17 cellular contexts compared by ENCODE assay signal in the genomic region with DNA sequence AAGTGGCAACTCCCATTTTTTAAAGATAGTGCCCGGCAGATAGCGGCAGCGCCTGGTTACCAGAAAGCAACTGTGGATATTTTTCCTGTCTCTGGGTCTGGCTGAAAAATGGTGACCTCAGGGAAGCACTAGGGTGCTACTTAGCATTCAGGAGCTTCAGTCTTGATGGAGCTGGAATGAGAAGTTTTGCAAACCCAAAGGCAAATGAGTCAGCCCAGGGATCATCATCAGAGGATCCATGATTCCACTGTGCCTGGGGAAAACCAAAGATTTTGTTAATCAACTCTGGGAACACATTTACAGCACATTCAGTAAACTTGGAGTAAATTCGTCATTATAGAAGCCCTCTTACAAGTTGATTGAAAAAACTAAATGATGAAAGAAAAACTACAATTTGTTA. TPM values are rescaled to one million over a fixed set of nuclear protein-coding genes. Genes with fewer than 3 reads are reported as not detected.
DNase-seq lines count a peak whose midpoint lies in the region; ATAC-seq and TF ChIP-seq lines count a peak whose summit lies in the region.
"Had no signal": no experiment of that assay in that cellular context is flagged by ENCODE, and none has a peak within 500 bp of the region (broad histone marks: within the 10 kb centered on the region; RNA-seq: fewer than 3 reads in every experiment).

No MANE protein-coding gene starts in this region.

- WGBS in gastroesophageal sphincter (ENCODE audit: low coverage in 1 of 2), 2 donors, result 59 to 83% methylated on average over 2 to 3 of the region's 4 CpGs

- H3K4me3 ChIP-seq in cardiac fibroblast (replicated peaks in 1 of 2; ENCODE audit: low read depth in 2 of 2, low read length in 2 of 2) (no peak overlapping the region), gastroesophageal sphincter (no peak overlapping the region)
- H3K4me3 ChIP-seq: BLaER1 treated with 17β-estradiol and CSF1 and Interleukin-3, amounts not matched to agents 10 nM and 100 nM; PC-9 had no signal

- no peaks in the 10 kb centered on the region for H3K27me3 Mint-ChIP-seq in HFFc6 (ENCODE audit: insufficient read depth)
- H3K27me3 Mint-ChIP-seq: activated naive CD4-positive, alpha-beta T cell treated with anti-CD3 and anti-CD28 coated beads, Interleukin-2, amount 10 ng/mL, durations not matched to agents 7 days and 5 days; progenitor cell of endocrine pancreas had no signal

- DNase-seq in AG20443 (ENCODE audit: low spot score) (peak; percentile 39), HFFc6 (peak; percentile 65), cardiac fibroblast (ENCODE audit: low read depth in 2 of 2) (peak; percentile 52 to 59), kidney tubule cell (ENCODE audit: low spot score) (peak; percentile 36), NCI-H1417 treated with DMSO at 0.1 percent for 48 hours (lab: John Stamatoyannopoulos, UW) (no peak), HuH-7 (ENCODE audit: low spot score) (no peak), NCI-H1105 (lab: John Stamatoyannopoulos, UW) (no peak)
- DNase-seq: activated naive CD4-positive, alpha-beta T cell treated with anti-CD3 and anti-CD28 coated beads, Interleukin-2, amount 10 ng/mL, durations not matched to agents 7 days and 5 days; effector CD4-positive, alpha-beta T cell; KBM-7; NCI-H1417; NCI-H2171; NCI-H774; PC-9 had no signal

- no peak for TF ChIP-seq EP300 in gastroesophageal sphincter (IDR thresholded peaks at IDR 0.05)

- H3K36me3 ChIP-seq in gastroesophageal sphincter, result no peaks in the 10 kb centered on the region
- H3K36me3 ChIP-seq: BLaER1 treated with 17β-estradiol and CSF1 and Interleukin-3, amounts not matched to agents 10 nM and 100 nM had no signal

- H3K4me1 Mint-ChIP-seq in HFFc6 (ENCODE audit: low read depth), result peaks cover 41% of the 10 kb centered on the region

- no peak for ATAC-seq in gastroesophageal sphincter

- peak overlapping the region; percentile 67 for H3K27ac Mint-ChIP-seq in HFFc6
- H3K27ac Mint-ChIP-seq: activated naive CD4-positive, alpha-beta T cell treated with anti-CD3 and anti-CD28 coated beads, Interleukin-2, amount 10 ng/mL, durations not matched to agents 7 days and 5 days; progenitor cell of endocrine pancreas had no signal

- TF ChIP-seq CTCF in HFFc6 (IDR thresholded peaks at IDR 0.05) (no peak), cardiac fibroblast (IDR thresholded peaks at IDR 0.05; ENCODE audit: low read depth, low read length) (no peak), gastroesophageal sphincter (IDR thresholded peaks at IDR 0.05) (no peak)

- no peak overlapping the region for H3K4me3 Mint-ChIP-seq in HFFc6
- H3K4me3 Mint-ChIP-seq: activated naive CD4-positive, alpha-beta T cell treated with anti-CD3 and anti-CD28 coated beads, Interleukin-2, amount 10 ng/mL, durations not matched to agents 7 days and 5 days had no signal

- no peaks in the 10 kb centered on the region for H3K27me3 ChIP-seq in gastroesophageal sphincter
- H3K27me3 ChIP-seq: BLaER1 treated with 17β-estradiol and CSF1 and Interleukin-3, amounts not matched to agents 10 nM and 100 nM had no signal

- no peak overlapping the region for H3K27ac ChIP-seq in gastroesophageal sphincter
- H3K27ac ChIP-seq: BLaER1 treated with 17β-estradiol and CSF1 and Interleukin-3, amounts not matched to agents 10 nM and 100 nM; PC-9 had no signal

- H3K9me3 Mint-ChIP-seq in HFFc6, result no peaks in the 10 kb centered on the region
- H3K9me3 Mint-ChIP-seq: activated naive CD4-positive, alpha-beta T cell treated with anti-CD3 and anti-CD28 coated beads, Interleukin-2, amount 10 ng/mL, durations not matched to agents 7 days and 5 days had no signal

- H3K36me3 Mint-ChIP-seq in HFFc6 (ENCODE audit: low read depth), result no peaks in the 10 kb centered on the region

- H3K9me3 ChIP-seq in gastroesophageal sphincter, result no peaks in the 10 kb centered on the region
- H3K9me3 ChIP-seq: BLaER1 treated with 17β-estradiol and CSF1 and Interleukin-3, amounts not matched to agents 10 nM and 100 nM had no signal

- H3K4me1 ChIP-seq in gastroesophageal sphincter, result no peaks in the 10 kb centered on the region

- TF ChIP-seq POLR2A in gastroesophageal sphincter (IDR thresholded peaks at IDR 0.05), result no peak

RNA-seq across cellular contexts. Expression of a gene that starts 26.7 kb away (rescaled TPM):
- total RNA-seq in HFFc6 (2021; fragmentation: NEBNext Ultra II Directional; extraction: Animal tissue kit (Norgen Biotek cat#: 25700)), result 10 to 100 TPM; 47.0 to 73.5 (median 65.5) TPM
- total RNA-seq in gastroesophageal sphincter, result 10 to 100 TPM in 3 of 4 donors, 1 to 10 TPM in 1; 7.5 to 20.9 (median 11.3) TPM

Comparison
In these comparisons a context has a peak if more than half of its experiments do, and no peak if none do; other contexts are left out.
1. DNase-seq: peak in AG20443 (single experiment), HFFc6 (single experiment), cardiac fibroblast (2 of 2) and kidney tubule cell (single experiment); none in NCI-H1417 treated with DMSO at 0.1 percent for 48 hours (single experiment), HuH-7 (single experiment) and NCI-H1105 (single experiment).